In genomic region chr2:222709191-222709891, GRCh38 we compare ENCODE assay signal across 1 cellular context.
A peak's percentile ranks its signal among the peaks of the same experiment; 100 is the strongest.
TF ChIP-seq lines count a peak whose summit lies in the region.

No MANE protein-coding gene starts in this region.

TF ChIP-seq in A549, 52 proteins besides CTCF, POLR2A, EP300 and RAD21 (continued from another document):
- no peak for TF ChIP-seq MAFK (IDR thresholded peaks at IDR 0.05; ENCODE audit: partially characterized antibody)
- TF ChIP-seq PBX3 (IDR thresholded peaks at IDR 0.05), result 0 out of 2 replicates have a peak, but pooled peaks have one; percentile 32
- TF ChIP-seq HOXB5 (CRISPR knock-in tag; IDR thresholded peaks at IDR 0.05), result no peak
- no peak for TF ChIP-seq FOSL2 (IDR thresholded peaks at IDR 0.05)
- TF ChIP-seq FOSL2 (CRISPR knock-in tag; IDR thresholded peaks at IDR 0.05), result peak; percentile 36; the same call in 1 of the 2 replicates
- peak; percentile 62 for TF ChIP-seq USF2 (IDR thresholded peaks at IDR 0.05)
- no peak for TF ChIP-seq CHD2 (IDR thresholded peaks at IDR 0.05; ENCODE audit: low read length, partially characterized antibody)
- no peak for TF ChIP-seq CBX8 (IDR thresholded peaks at IDR 0.05)
- TF ChIP-seq FOSB (CRISPR knock-in tag; IDR thresholded peaks at IDR 0.05), result no peak
- TF ChIP-seq KDM1A (IDR thresholded peaks at IDR 0.05; ENCODE audit: low read depth), result no peak
- TF ChIP-seq ATOH8 (CRISPR knock-in tag; IDR thresholded peaks at IDR 0.05; ENCODE audit: low read depth), result no peak
- TF ChIP-seq MAX (IDR thresholded peaks at IDR 0.05), result no peak; the same call in 1 of the 2 replicates
